ENCODE assay signal across 20 cellular contexts in the genomic region with DNA sequence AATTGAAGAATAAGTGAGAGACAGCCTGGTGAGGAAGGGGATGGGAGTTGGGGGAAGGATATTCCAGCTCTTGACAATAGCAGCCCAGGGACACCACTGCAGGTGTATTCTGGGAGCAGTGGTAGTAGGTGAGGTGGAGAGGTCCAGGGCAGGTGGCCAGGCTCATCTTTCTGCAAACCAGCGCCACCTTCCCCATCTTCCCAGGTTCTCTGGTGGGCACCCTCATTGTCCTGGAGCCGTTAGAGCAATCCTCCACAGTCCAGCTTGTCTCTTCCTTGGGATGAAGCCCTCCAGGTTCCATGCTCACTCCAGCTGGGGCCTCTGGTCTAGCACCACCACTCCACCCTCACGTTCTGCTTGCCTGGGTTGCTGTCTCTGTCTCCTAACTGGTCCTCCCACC.
DNase-seq lines count a peak whose midpoint lies in the region; ATAC-seq and TF ChIP-seq lines count a peak whose summit lies in the region.
"Had no signal": no experiment of that assay in that cellular context is flagged by ENCODE, and none has a peak within 500 bp of the region (broad histone marks: within the 10 kb centered on the region; RNA-seq: fewer than 3 reads in every experiment).

No MANE protein-coding gene starts in this region.

- no peaks in the 10 kb centered on the region for H3K9me3 Mint-ChIP-seq in activated CD8-positive, alpha-beta memory T cell treated with anti-CD3 and anti-CD28 coated beads, Interleukin-2, amount 10 ng/mL, durations not matched to agents 7 days and 5 days (ENCODE audit: low read depth)
- no peaks in the 10 kb centered on the region for H3K9me3 Mint-ChIP-seq in activated T-helper 17 cell treated with anti-CD3 and anti-CD28 coated beads, Interleukin-2, amount 50 U/mL, for 72 hours
- H3K9me3 Mint-ChIP-seq: CD8-positive, alpha-beta T cell had no signal

- no peak overlapping the region for H3K27ac ChIP-seq in heart right ventricle
- no peak overlapping the region for H3K27ac ChIP-seq in neuronal stem cell (replicated peaks; ENCODE audit: low read length)
- H3K27ac ChIP-seq: 22Rv1, BLaER1, C4-2B, GM23248 had no signal

- no peak for TF ChIP-seq CTCF in heart right ventricle (IDR thresholded peaks at IDR 0.05)

- no peak overlapping the region for H4K91ac ChIP-seq in neuronal stem cell (ENCODE audit: low read depth, low read length, poor library complexity)

- no peak overlapping the region for H2BK120ac ChIP-seq in neuronal stem cell (ENCODE audit: low read depth, low read length)

- H3K27me3 Mint-ChIP-seq in activated CD8-positive, alpha-beta memory T cell treated with anti-CD3 and anti-CD28 coated beads, Interleukin-2, amount 10 ng/mL, durations not matched to agents 7 days and 5 days = peaks cover 10% of the 10 kb centered on the region
- H3K27me3 Mint-ChIP-seq in activated T-helper 17 cell treated with anti-CD3 and anti-CD28 coated beads, Interleukin-2, amount 50 U/mL, for 72 hours = peaks cover 6% of the 10 kb centered on the region

- peaks cover 0 to 34% (median 9%) of the 10 kb centered on the region in 7 donors for H3K27me3 ChIP-seq in heart right ventricle
- H3K27me3 ChIP-seq in neuronal stem cell (ENCODE audit: control insufficient read depth in 3 of 3, insufficient read depth in 3 of 3, low read depth in 1 of 3, low read length in 3 of 3) = peaks cover 0 to 26% (median 0%) of the 10 kb centered on the region in 3 experiments
- H3K27me3 ChIP-seq: BLaER1 had no signal

- H2AFZ ChIP-seq in neuronal stem cell (ENCODE audit: low read length) = no peak overlapping the region
- H2AFZ ChIP-seq: GM23248 had no signal

- H3K79me1 ChIP-seq in neuronal stem cell (ENCODE audit: low read depth, low read length) = no peaks in the 10 kb centered on the region

- H3K4me1 ChIP-seq in heart right ventricle (peaks cover 0 to 38% (median 15%) of the 10 kb centered on the region in 9 donors), neuronal stem cell (ENCODE audit: control insufficient read depth in 2 of 2, insufficient read depth in 1 of 2, low read depth in 1 of 2, low read length in 2 of 2) (peaks cover 8 to 14% of the 10 kb centered on the region in 2 donors)
- H3K4me1 ChIP-seq: Caco-2 had no signal

- no peak overlapping the region for H2BK12ac ChIP-seq in neuronal stem cell (ENCODE audit: low read length)

- CTCF ChIA-PET in activated CD8-positive, alpha-beta memory T cell treated with anti-CD3 and anti-CD28 coated beads, Interleukin-2, amount 10 ng/mL, durations not matched to agents 7 days and 5 days (lab: Charles Lee) = interaction anchor here (8.7 kb wide), 1 partner anchor 240 kb away, joined by 102 read pairs; no protein-coding TSS in a partner anchor

- no peak for ATAC-seq in activated CD8-positive, alpha-beta memory T cell treated with anti-CD3 and anti-CD28 coated beads, Interleukin-2, amount 10 ng/mL, durations not matched to agents 7 days and 5 days
- ATAC-seq in Right ventricle myocardium inferior = no peak
- ATAC-seq in heart right ventricle = no peak
- no peak for ATAC-seq in activated T-helper 17 cell treated with anti-CD3 and anti-CD28 coated beads, Interleukin-2, amount 50 U/mL, for 72 hours (replicated peaks)
- no peak for ATAC-seq in GM21717 (IDR thresholded peaks at IDR 0.05; ENCODE audit: unreplicated experiment)
- ATAC-seq: CD8-positive, alpha-beta T cell had no signal

- peak overlapping the region; percentile 62 for H2AK5ac ChIP-seq in neuronal stem cell (ENCODE audit: low read depth, low read length)

- peak; percentile 32 for DNase-seq in activated CD8-positive, alpha-beta memory T cell treated with anti-CD3 and anti-CD28 coated beads for 24 hours
- DNase-seq in activated CD8-positive, alpha-beta memory T cell treated with anti-CD3 and anti-CD28 coated beads, Interleukin-2, amount 10 ng/mL, durations not matched to agents 7 days and 5 days = no peak
- DNase-seq in Right ventricle myocardium inferior (ENCODE audit: missing footprints) = peak; percentile 21
- DNase-seq in heart right ventricle = no peak
- DNase-seq in neuronal stem cell (ENCODE audit: low spot score) = no peak
- DNase-seq in NCI-H774 (lab: John Stamatoyannopoulos, UW) = no peak
- DNase-seq: CD4-positive, CD25-positive, alpha-beta regulatory T cell; CD8-positive, alpha-beta T cell; DMS153; DND-41; GM23248; H7; HCEC 1CT had no signal

- H3K4me2 ChIP-seq in neuronal stem cell (ENCODE audit: insufficient read depth, low read length, poor library complexity, severe bottlenecking) = no peak overlapping the region
- H3K4me2 ChIP-seq: BLaER1 had no signal

- no peak overlapping the region for H3K9ac ChIP-seq in neuronal stem cell (ENCODE audit: low read depth, low read length, poor library complexity)
- H3K9ac ChIP-seq: BLaER1, GM23248 had no signal

- H3K4me3 Mint-ChIP-seq in activated CD8-positive, alpha-beta memory T cell treated with anti-CD3 and anti-CD28 coated beads, Interleukin-2, amount 10 ng/mL, durations not matched to agents 7 days and 5 days = no peak overlapping the region
- no peak overlapping the region for H3K4me3 Mint-ChIP-seq in activated T-helper 17 cell treated with anti-CD3 and anti-CD28 coated beads, Interleukin-2, amount 50 U/mL, for 72 hours
- H3K4me3 Mint-ChIP-seq: B cell; CD4-positive, CD25-positive, alpha-beta regulatory T cell; CD8-positive, alpha-beta T cell had no signal

- no peak overlapping the region for H3K18ac ChIP-seq in neuronal stem cell (ENCODE audit: low read length)

- no peak overlapping the region for H3K4me3 ChIP-seq in heart right ventricle
- H3K4me3 ChIP-seq in neuronal stem cell (ENCODE audit: low read length in 2 of 2) = no peak overlapping the region
- H3K4me3 ChIP-seq: BLaER1, GM23248 had no signal

- no peak overlapping the region for H2BK15ac ChIP-seq in neuronal stem cell (ENCODE audit: low read length)

- H3K4ac ChIP-seq in neuronal stem cell (ENCODE audit: low read length) = no peak overlapping the region

- H3K36me3 Mint-ChIP-seq in activated CD8-positive, alpha-beta memory T cell treated with anti-CD3 and anti-CD28 coated beads, Interleukin-2, amount 10 ng/mL, durations not matched to agents 7 days and 5 days = no peaks in the 10 kb centered on the region
- no peaks in the 10 kb centered on the region for H3K36me3 Mint-ChIP-seq in activated T-helper 17 cell treated with anti-CD3 and anti-CD28 coated beads, Interleukin-2, amount 50 U/mL, for 72 hours (ENCODE audit: low read depth)
- H3K36me3 Mint-ChIP-seq: CD4-positive, CD25-positive, alpha-beta regulatory T cell; CD8-positive, alpha-beta T cell had no signal

- H3K4me1 Mint-ChIP-seq in activated CD8-positive, alpha-beta memory T cell treated with anti-CD3 and anti-CD28 coated beads, Interleukin-2, amount 10 ng/mL, durations not matched to agents 7 days and 5 days = no peaks in the 10 kb centered on the region
- H3K4me1 Mint-ChIP-seq in activated T-helper 17 cell treated with anti-CD3 and anti-CD28 coated beads, Interleukin-2, amount 50 U/mL, for 72 hours = no peaks in the 10 kb centered on the region

- H3K23ac ChIP-seq in neuronal stem cell (ENCODE audit: low read depth, low read length, poor library complexity) = no peak overlapping the region

- 65 to 76% methylated on average over 3 of the region's 3 CpGs for WGBS in heart right ventricle, 2 donors
- WGBS in neuronal stem cell (ENCODE audit: extremely low coverage in 2 of 2, insufficient read length in 2 of 2, insufficient replicate concordance in 1 of 2), 2 donors = no CpG with 5 or more reads among the region's 3 CpGs

- no peaks in the 10 kb centered on the region for H3K36me3 ChIP-seq in heart right ventricle
- no peaks in the 10 kb centered on the region for H3K36me3 ChIP-seq in neuronal stem cell (replicated peaks in 1 of 2; ENCODE audit: control insufficient read depth in 2 of 2, insufficient read depth in 2 of 2, low read length in 2 of 2)
- H3K36me3 ChIP-seq: BLaER1 had no signal

- no peak overlapping the region for H2BK5ac ChIP-seq in neuronal stem cell (ENCODE audit: low read length)

- intact Hi-C loops in Right ventricle myocardium inferior (cut with DNase I) = no loop called here
- intact Hi-C loops in heart right ventricle (cut with DNase I) = loop anchor here in 1 of 10 donors (10.0 kb wide), 1 partner anchor 139 kb away; no protein-coding TSS in a partner anchor

- H3K14ac ChIP-seq in neuronal stem cell (ENCODE audit: low read length) = no peak overlapping the region

- no peak overlapping the region for H4K8ac ChIP-seq in neuronal stem cell (ENCODE audit: low read depth, low read length)

- H3K9me3 ChIP-seq in heart right ventricle (no peaks in the 10 kb centered on the region), neuronal stem cell (replicated peaks in 1 of 2; ENCODE audit: control insufficient read depth in 2 of 2, insufficient read depth in 1 of 2, low read depth in 1 of 2, low read length in 2 of 2) (no peaks in the 10 kb centered on the region)
- H3K9me3 ChIP-seq: BLaER1, Caco-2 had no signal

- H3K27ac Mint-ChIP-seq in activated CD8-positive, alpha-beta memory T cell treated with anti-CD3 and anti-CD28 coated beads, Interleukin-2, amount 10 ng/mL, durations not matched to agents 7 days and 5 days = no peak overlapping the region
- peak overlapping the region; percentile 5 for H3K27ac Mint-ChIP-seq in activated T-helper 17 cell treated with anti-CD3 and anti-CD28 coated beads, Interleukin-2, amount 50 U/mL, for 72 hours
- H3K27ac Mint-ChIP-seq: B cell; CD8-positive, alpha-beta T cell had no signal

Comparison
In these comparisons a context has a peak if more than half of its experiments do, and no peak if none do; other contexts are left out.
1. DNase-seq: peak in activated CD8-positive, alpha-beta memory T cell treated with anti-CD3 and anti-CD28 coated beads for 24 hours (single experiment) and Right ventricle myocardium inferior (single experiment); none in activated CD8-positive, alpha-beta memory T cell treated with anti-CD3 and anti-CD28 coated beads, Interleukin-2, amount 10 ng/mL, durations not matched to agents 7 days and 5 days (single experiment), heart right ventricle (0 of 2), neuronal stem cell (single experiment) and NCI-H774 (single experiment).